In genomic region chr19:13937479-13938360, GRCh38 we compare ENCODE assay signal across 12 cellular contexts. TPM values are rescaled to one million over a fixed set of nuclear protein-coding genes. Genes with fewer than 3 reads are reported as not detected.
DNase-seq lines count a peak whose midpoint lies in the region; ATAC-seq and TF ChIP-seq lines count a peak whose summit lies in the region.
"Had no signal": no experiment of that assay in that cellular context is flagged by ENCODE, and none has a peak within 500 bp of the region (broad histone marks: within the 10 kb centered on the region; RNA-seq: fewer than 3 reads in every experiment).

No MANE protein-coding gene starts in this region.

- peaks cover 3% of the 10 kb centered on the region; the same call in 2 of the 3 replicates for H3K9me3 Mint-ChIP-seq in GM23338

- peak overlapping the region; percentile 60; the same call in 1 of the 2 replicates for H3K4me2 ChIP-seq in GM23338

- H3K4me3 ChIP-seq in GM23338: peak overlapping the region; percentile 42; the same call in 1 of the 2 replicates
- H3K4me3 ChIP-seq in SJCRH30: peak overlapping the region; percentile 31
- peak overlapping the region; percentile 58 to 68 for H3K4me3 ChIP-seq in foreskin fibroblast (ENCODE audit: low read depth in 1 of 2, low read length in 2 of 2)
- peak overlapping the region in 6 of 7 experiments; percentile 8 to 36 (median 20) for H3K4me3 ChIP-seq in skin epidermis
- H3K4me3 ChIP-seq: adrenal gland had no signal

- TF ChIP-seq CTCF in GM23338 (conservative IDR thresholded peaks at IDR 0.05; ENCODE audit: low read depth in 2 of 2): no peak
- TF ChIP-seq CTCF in foreskin fibroblast (IDR thresholded peaks at IDR 0.05; ENCODE audit: low read depth, low read length): no peak

- H3K9me2 ChIP-seq in GM23338 (ENCODE audit: insufficient read depth): no peaks in the 10 kb centered on the region

- peaks cover 14% of the 10 kb centered on the region; the same call in 1 of the 2 replicates for H3K4me1 ChIP-seq in GM23338 (ENCODE audit: insufficient read depth)
- H3K4me1 ChIP-seq in SJCRH30: no peaks in the 10 kb centered on the region; the same call in 1 of the 2 replicates
- H3K4me1 ChIP-seq: adrenal gland had no signal

- ATAC-seq in GM23338 (peak; percentile 7), GM21717 (IDR thresholded peaks at IDR 0.05; ENCODE audit: unreplicated experiment) (no peak), HG03571 (IDR thresholded peaks at IDR 0.05; ENCODE audit: unreplicated experiment) (no peak)

- H3K4me3 Mint-ChIP-seq in GM23338: peak overlapping the region; percentile 26; the same call in 2 of the 3 replicates

- H3K9me3 ChIP-seq in SJCRH30 (replicated peaks): no peaks in the 10 kb centered on the region
- H3K9me3 ChIP-seq: adrenal gland had no signal

- H3K27ac ChIP-seq in GM23338 (ENCODE audit: low read depth) (no peak overlapping the region), SJCRH30 (no peak overlapping the region), skin epidermis (peak overlapping the region in 12 of 21 experiments; percentile 8 to 71 (median 56))
- H3K27ac ChIP-seq: adrenal gland had no signal

- no peaks in the 10 kb centered on the region for H3K27me3 ChIP-seq in GM23338 (ENCODE audit: insufficient read depth)
- H3K27me3 ChIP-seq in SJCRH30: no peaks in the 10 kb centered on the region; the same call in 1 of the 2 replicates
- H3K27me3 ChIP-seq: adrenal gland had no signal

- H3K4me1 Mint-ChIP-seq in GM23338: peaks cover 31% of the 10 kb centered on the region

- no peaks in the 10 kb centered on the region; the same call in 2 of the 3 replicates for H3K36me3 Mint-ChIP-seq in GM23338 (ENCODE audit: low read depth)

- H2AFZ ChIP-seq in GM23338: peak overlapping the region; percentile 92

- no peaks in the 10 kb centered on the region for H4K20me1 ChIP-seq in GM23338 (replicated peaks; ENCODE audit: insufficient read depth)

- H3K27ac Mint-ChIP-seq in GM23338: no peak overlapping the region; the same call in 1 of the 2 replicates

- peaks cover 12% of the 10 kb centered on the region for H3K27me3 Mint-ChIP-seq in GM23338 (ENCODE audit: insufficient read depth, low read depth, poor library complexity)

- peaks cover 15% of the 10 kb centered on the region for H3F3A ChIP-seq in GM23338 (replicated peaks; ENCODE audit: low read depth)

- H3K36me3 ChIP-seq in GM23338 (ENCODE audit: insufficient read depth) (no peaks in the 10 kb centered on the region), SJCRH30 (no peaks in the 10 kb centered on the region)
- H3K36me3 ChIP-seq: adrenal gland had no signal

- H3K79me2 ChIP-seq in GM23338 (replicated peaks; ENCODE audit: insufficient read depth): no peaks in the 10 kb centered on the region

- DNase-seq in GM23338 (ENCODE audit: low spot score): peak; percentile 37
- DNase-seq in SJCRH30: no peak
- peak in 1 of 2 donors; percentile 20 for DNase-seq in foreskin fibroblast
- DNase-seq in T-helper 1 cell: no peak
- DNase-seq in GM03348 (ENCODE audit: low spot score): no peak
- DNase-seq: adrenal gland; NK-92 treated with Interleukin-12 subunit alpha and Interleukin-12 subunit beta, amount 100 ng/mL, for 24 hours had no signal

TF ChIP-seq in GM23338, 12 proteins besides CTCF, POLR2A, EP300 and RAD21 (continues in another document):
- TF ChIP-seq ZNF331 (CRISPR knock-in tag; IDR thresholded peaks at IDR 0.05; ENCODE audit: low read depth): no peak
- no peak for TF ChIP-seq JUNB (IDR thresholded peaks at IDR 0.05; ENCODE audit: unreplicated experiment)
- no peak for TF ChIP-seq EZH2 (IDR thresholded peaks at IDR 0.05; ENCODE audit: low read depth, unreplicated experiment)
- TF ChIP-seq NANOG (IDR thresholded peaks at IDR 0.05; ENCODE audit: borderline replicate concordance): no peak
- no peak for TF ChIP-seq EZH2phosphoT487 (IDR thresholded peaks at IDR 0.05; ENCODE audit: unreplicated experiment)
- no peak for TF ChIP-seq POLR2AphosphoS5 (IDR thresholded peaks at IDR 0.05; ENCODE audit: low read depth)
- no peak for TF ChIP-seq CREB1 (CRISPR knock-in tag; IDR thresholded peaks at IDR 0.05; ENCODE audit: low read depth)
- TF ChIP-seq ZNF114 (CRISPR knock-in tag; IDR thresholded peaks at IDR 0.05): no peak
- TF ChIP-seq STAT1 (IDR thresholded peaks at IDR 0.05; ENCODE audit: unreplicated experiment): no peak
- TF ChIP-seq, protein P1, sequence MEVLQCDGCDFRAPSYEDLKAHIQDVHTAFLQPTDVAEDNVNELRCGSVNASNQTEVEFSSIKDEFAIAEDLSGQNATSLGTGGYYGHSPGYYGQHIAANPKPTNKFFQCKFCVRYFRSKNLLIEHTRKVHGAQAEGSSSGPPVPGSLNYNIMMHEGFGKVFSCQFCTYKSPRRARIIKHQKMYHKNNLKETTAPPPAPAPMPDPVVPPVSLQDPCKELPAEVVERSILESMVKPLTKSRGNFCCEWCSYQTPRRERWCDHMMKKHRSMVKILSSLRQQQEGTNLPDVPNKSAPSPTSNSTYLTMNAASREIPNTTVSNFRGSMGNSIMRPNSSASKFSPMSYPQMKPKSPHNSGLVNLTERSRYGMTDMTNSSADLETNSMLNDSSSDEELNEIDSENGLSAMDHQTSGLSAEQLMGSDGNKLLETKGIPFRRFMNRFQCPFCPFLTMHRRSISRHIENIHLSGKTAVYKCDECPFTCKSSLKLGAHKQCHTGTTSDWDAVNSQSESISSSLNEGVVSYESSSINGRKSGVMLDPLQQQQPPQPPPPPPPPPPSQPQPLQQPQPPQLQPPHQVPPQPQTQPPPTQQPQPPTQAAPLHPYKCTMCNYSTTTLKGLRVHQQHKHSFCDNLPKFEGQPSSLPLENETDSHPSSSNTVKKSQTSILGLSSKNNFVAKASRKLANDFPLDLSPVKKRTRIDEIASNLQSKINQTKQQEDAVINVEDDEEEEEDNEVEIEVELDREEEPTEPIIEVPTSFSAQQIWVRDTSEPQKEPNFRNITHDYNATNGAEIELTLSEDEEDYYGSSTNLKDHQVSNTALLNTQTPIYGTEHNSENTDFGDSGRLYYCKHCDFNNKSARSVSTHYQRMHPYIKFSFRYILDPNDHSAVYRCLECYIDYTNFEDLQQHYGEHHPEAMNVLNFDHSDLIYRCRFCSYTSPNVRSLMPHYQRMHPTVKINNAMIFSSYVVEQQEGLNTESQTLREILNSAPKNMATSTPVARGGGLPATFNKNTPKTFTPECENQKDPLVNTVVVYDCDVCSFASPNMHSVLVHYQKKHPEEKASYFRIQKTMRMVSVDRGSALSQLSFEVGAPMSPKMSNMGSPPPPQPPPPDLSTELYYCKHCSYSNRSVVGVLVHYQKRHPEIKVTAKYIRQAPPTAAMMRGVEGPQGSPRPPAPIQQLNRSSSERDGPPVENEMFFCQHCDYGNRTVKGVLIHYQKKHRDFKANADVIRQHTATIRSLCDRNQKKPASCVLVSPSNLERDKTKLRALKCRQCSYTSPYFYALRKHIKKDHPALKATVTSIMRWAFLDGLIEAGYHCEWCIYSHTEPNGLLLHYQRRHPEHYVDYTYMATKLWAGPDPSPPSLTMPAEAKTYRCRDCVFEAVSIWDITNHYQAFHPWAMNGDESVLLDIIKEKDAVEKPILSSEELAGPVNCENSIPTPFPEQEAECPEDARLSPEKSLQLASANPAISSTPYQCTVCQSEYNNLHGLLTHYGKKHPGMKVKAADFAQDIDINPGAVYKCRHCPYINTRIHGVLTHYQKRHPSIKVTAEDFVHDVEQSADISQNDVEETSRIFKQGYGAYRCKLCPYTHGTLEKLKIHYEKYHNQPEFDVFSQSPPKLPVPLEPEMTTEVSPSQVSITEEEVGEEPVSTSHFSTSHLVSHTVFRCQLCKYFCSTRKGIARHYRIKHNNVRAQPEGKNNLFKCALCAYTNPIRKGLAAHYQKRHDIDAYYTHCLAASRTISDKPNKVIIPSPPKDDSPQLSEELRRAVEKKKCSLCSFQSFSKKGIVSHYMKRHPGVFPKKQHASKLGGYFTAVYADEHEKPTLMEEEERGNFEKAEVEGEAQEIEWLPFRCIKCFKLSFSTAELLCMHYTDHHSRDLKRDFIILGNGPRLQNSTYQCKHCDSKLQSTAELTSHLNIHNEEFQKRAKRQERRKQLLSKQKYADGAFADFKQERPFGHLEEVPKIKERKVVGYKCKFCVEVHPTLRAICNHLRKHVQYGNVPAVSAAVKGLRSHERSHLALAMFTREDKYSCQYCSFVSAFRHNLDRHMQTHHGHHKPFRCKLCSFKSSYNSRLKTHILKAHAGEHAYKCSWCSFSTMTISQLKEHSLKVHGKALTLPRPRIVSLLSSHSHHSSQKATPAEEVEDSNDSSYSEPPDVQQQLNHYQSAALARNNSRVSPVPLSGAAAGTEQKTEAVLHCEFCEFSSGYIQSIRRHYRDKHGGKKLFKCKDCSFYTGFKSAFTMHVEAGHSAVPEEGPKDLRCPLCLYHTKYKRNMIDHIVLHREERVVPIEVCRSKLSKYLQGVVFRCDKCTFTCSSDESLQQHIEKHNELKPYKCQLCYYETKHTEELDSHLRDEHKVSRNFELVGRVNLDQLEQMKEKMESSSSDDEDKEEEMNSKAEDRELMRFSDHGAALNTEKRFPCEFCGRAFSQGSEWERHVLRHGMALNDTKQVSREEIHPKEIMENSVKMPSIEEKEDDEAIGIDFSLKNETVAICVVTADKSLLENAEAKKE (CRISPR knock-in tag; IDR thresholded peaks at IDR 0.05): no peak
- TF ChIP-seq, protein P2, sequence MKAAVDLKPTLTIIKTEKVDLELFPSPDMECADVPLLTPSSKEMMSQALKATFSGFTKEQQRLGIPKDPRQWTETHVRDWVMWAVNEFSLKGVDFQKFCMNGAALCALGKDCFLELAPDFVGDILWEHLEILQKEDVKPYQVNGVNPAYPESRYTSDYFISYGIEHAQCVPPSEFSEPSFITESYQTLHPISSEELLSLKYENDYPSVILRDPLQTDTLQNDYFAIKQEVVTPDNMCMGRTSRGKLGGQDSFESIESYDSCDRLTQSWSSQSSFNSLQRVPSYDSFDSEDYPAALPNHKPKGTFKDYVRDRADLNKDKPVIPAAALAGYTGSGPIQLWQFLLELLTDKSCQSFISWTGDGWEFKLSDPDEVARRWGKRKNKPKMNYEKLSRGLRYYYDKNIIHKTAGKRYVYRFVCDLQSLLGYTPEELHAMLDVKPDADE (IDR thresholded peaks at IDR 0.05): no peak

RNA-seq across cellular contexts. Expression of gene PODNL1, which starts 0.5 kb away (rescaled TPM):
- 0.24 TPM in 1 of 2 replicates, not detected in the other for total RNA-seq in GM23338 (2014; rRNA removed; shearing (Covaris generic))
- polyA plus RNA-seq in GM23338 (2016; fragmentation: Nextera tagmentation; extraction: Ambion mirVana): 1.3 TPM in 1 of 2 replicates, not detected in the other
- total RNA-seq in SJCRH30 (2014; rRNA removed; shearing (Covaris generic)): 0.08 TPM in 1 of 2 replicates, not detected in the other
- total RNA-seq: endothelial cell of umbilical vein; T-helper 2 cell treated with Interferon-gamma antibody and Interleukin-4, amounts not matched to agents 100 ng/mL and 5 ng/mL, for 36 hours had no signal

RNA-seq across cellular contexts. Expression of gene DCAF15, which starts 14.6 kb away (rescaled TPM):
- 74.8 and 81.3 TPM in 2 replicates for total RNA-seq in GM23338 (2014; rRNA removed; shearing (Covaris generic))
- polyA plus RNA-seq in GM23338 (2016; fragmentation: Nextera tagmentation; extraction: Ambion mirVana): 39.5 and 41.6 TPM in 2 replicates
- 37.4 and 39.1 TPM in 2 replicates for total RNA-seq in SJCRH30 (2014; rRNA removed; shearing (Covaris generic))

RNA-seq across cellular contexts. Expression of gene CC2D1A, which starts 31.7 kb away (rescaled TPM):
- 27.3 and 39.7 TPM in 2 replicates for total RNA-seq in GM23338 (2014; rRNA removed; shearing (Covaris generic))
- polyA plus RNA-seq in GM23338 (2016; fragmentation: Nextera tagmentation; extraction: Ambion mirVana): 21.7 and 23.1 TPM in 2 replicates
- 10.8 and 15.3 TPM in 2 replicates for total RNA-seq in SJCRH30 (2014; rRNA removed; shearing (Covaris generic))

RNA-seq across cellular contexts. Expression of gene BRME1, which starts 31.8 kb away (rescaled TPM):
- total RNA-seq in GM23338 (2014; rRNA removed; shearing (Covaris generic)): 3.7 and 4.0 TPM in 2 replicates
- polyA plus RNA-seq in GM23338 (2016; fragmentation: Nextera tagmentation; extraction: Ambion mirVana): 3.9 and 4.7 TPM in 2 replicates
- 10.0 and 11.7 TPM in 2 replicates for total RNA-seq in SJCRH30 (2014; rRNA removed; shearing (Covaris generic))

Comparison
In these comparisons a context has a peak if more than half of its experiments do, and no peak if none do; other contexts are left out.
1. H3K27ac ChIP-seq: peak in skin epidermis (12 of 21); none in GM23338 (single experiment) and SJCRH30 (single experiment).
2. Peak in every context shown above with its lines, with median percentiles within 50 percentile points of each other: H3K4me3 ChIP-seq.